16 cellular contexts compared by ENCODE assay signal in genomic region chr16:57637020-57637419, GRCh38. TPM values are rescaled to one million over a fixed set of nuclear protein-coding genes. Genes with fewer than 3 reads are reported as not detected.
DNase-seq lines count a peak whose midpoint lies in the region; ATAC-seq and TF ChIP-seq lines count a peak whose summit lies in the region.
"Had no signal": no experiment of that assay in that cellular context is flagged by ENCODE, and none has a peak within 500 bp of the region (broad histone marks: within the 10 kb centered on the region; RNA-seq: fewer than 3 reads in every experiment).

No MANE protein-coding gene starts in this region.

- H3K9me3 Mint-ChIP-seq in H9: no peaks in the 10 kb centered on the region

- H4K91ac ChIP-seq in H9 (ENCODE audit: insufficient read length, low read depth, low read length): no peak overlapping the region

- no peak overlapping the region for H2AK5ac ChIP-seq in H9 (ENCODE audit: insufficient read length, low read length)

- H3K4me1 Mint-ChIP-seq in H9: peaks cover 12 to 31% of the 10 kb centered on the region in 2 experiments

- H2AFZ ChIP-seq in H9 (ENCODE audit: low read length): no peak overlapping the region

- H3K27me3 ChIP-seq in H9 (ENCODE audit: insufficient read depth, low read length): peaks cover 2% of the 10 kb centered on the region; the same call in 1 of the 2 replicates
- no peaks in the 10 kb centered on the region for H3K27me3 ChIP-seq in lung (ENCODE audit: control insufficient read depth, insufficient read depth)
- H3K27me3 ChIP-seq in skeletal muscle tissue (ENCODE audit: control insufficient read depth in 3 of 3, insufficient read depth in 3 of 3, low read length in 3 of 3): peaks cover 6 to 30% (median 25%) of the 10 kb centered on the region in 3 donors
- no peaks in the 10 kb centered on the region for H3K27me3 ChIP-seq in BE2C

- no peak overlapping the region for H2BK20ac ChIP-seq in H9 (ENCODE audit: low read depth, low read length, poor library complexity, severe bottlenecking)

- H3K79me2 ChIP-seq in H9 (ENCODE audit: insufficient read depth, low read length): no peaks in the 10 kb centered on the region

- H3K27me3 Mint-ChIP-seq in H9 (ENCODE audit: low read depth): peaks cover 42% of the 10 kb centered on the region
- H3K27me3 Mint-ChIP-seq: activated naive CD8-positive, alpha-beta T cell had no signal

- H3K4ac ChIP-seq in H9 (ENCODE audit: low read depth, low read length): no peak overlapping the region

- no peak overlapping the region for H2BK5ac ChIP-seq in H9 (ENCODE audit: insufficient read length, low read length)

- TF ChIP-seq CTCF in H9 (conservative IDR thresholded peaks at IDR 0.05) (no peak), choroid plexus epithelial cell (conservative IDR thresholded peaks at IDR 0.05; ENCODE audit: low read depth, low read length) (no peak), lung (IDR thresholded peaks at IDR 0.05; ENCODE audit: control extremely low read depth, extremely low read depth) (no peak), BE2C (IDR thresholded peaks at IDR 0.05; ENCODE audit: low read depth, low read length) (no peak)

- H3K36me3 Mint-ChIP-seq in H9 (ENCODE audit: insufficient read depth in 1 of 3, low read depth in 3 of 3): no peaks in the 10 kb centered on the region
- H3K36me3 Mint-ChIP-seq: activated naive CD8-positive, alpha-beta T cell had no signal

- H3K79me1 ChIP-seq in H9 (ENCODE audit: insufficient read depth, low read depth, low read length, poor library complexity, severe bottlenecking): no peaks in the 10 kb centered on the region

- H3K4me3 Mint-ChIP-seq in H9: no peak overlapping the region
- H3K4me3 Mint-ChIP-seq: activated naive CD8-positive, alpha-beta T cell had no signal

- no peak overlapping the region for H2BK15ac ChIP-seq in H9 (ENCODE audit: low read depth, low read length)

- DNase-seq in H9 (no peak), choroid plexus epithelial cell (ENCODE audit: low read depth) (peak; percentile 45), lung (ENCODE audit: low spot score) (no peak), HuH-7 (ENCODE audit: low spot score) (no peak), BE2C (no peak)
- DNase-seq: activated CD8-positive, alpha-beta memory T cell treated with anti-CD3 and anti-CD28 coated beads, Interleukin-2, amount 50 U/mL, for 4 hours; WERI-Rb-1 had no signal

- H4K20me1 ChIP-seq in H9 (ENCODE audit: control insufficient read depth, insufficient read depth, insufficient read length): no peaks in the 10 kb centered on the region

- no peak overlapping the region for H3K4me2 ChIP-seq in H9 (ENCODE audit: insufficient read depth, insufficient read length, low read length)

- H3K27ac ChIP-seq in H9 (ENCODE audit: insufficient read length, low read depth, low read length): no peak overlapping the region
- H3K27ac ChIP-seq in lung (ENCODE audit: low read depth in 1 of 2, low read length in 1 of 2): peak overlapping the region; percentile 58 to 59
- peak overlapping the region; percentile 37 for H3K27ac ChIP-seq in skeletal muscle tissue (ENCODE audit: low read depth, low read length)
- H3K27ac ChIP-seq: HL-60, neutrophil, WERI-Rb-1 had no signal

- H2BK12ac ChIP-seq in H9 (ENCODE audit: insufficient read length, low read depth, low read length): no peak overlapping the region

- no CpG with 5 or more reads among the region's 8 CpGs for WGBS in H9 (ENCODE audit: extremely low coverage, insufficient read length, low lambda C conversion rate)
- 46 to 52% methylated on average over 8 of the region's 8 CpGs for WGBS in lung, 2 donors

- H3K36me3 ChIP-seq in lung (ENCODE audit: control insufficient read depth in 2 of 2, insufficient read depth in 2 of 2, low read length in 2 of 2) (no peaks in the 10 kb centered on the region), skeletal muscle tissue (ENCODE audit: control insufficient read depth in 3 of 3, insufficient read depth in 3 of 3, low read length in 3 of 3) (no peaks in the 10 kb centered on the region), BE2C (no peaks in the 10 kb centered on the region)
- H3K36me3 ChIP-seq: neutrophil, WERI-Rb-1 had no signal

- H4K5ac ChIP-seq in H9 (ENCODE audit: insufficient read length, low read depth, low read length): no peak overlapping the region

- H2BK120ac ChIP-seq in H9 (ENCODE audit: low read depth, low read length, poor library complexity, severe bottlenecking): no peak overlapping the region

- ATAC-seq in lung (ENCODE audit: insufficient read depth, low FRiP score): no peak
- no peak for ATAC-seq in GM18868 (IDR thresholded peaks at IDR 0.05; ENCODE audit: unreplicated experiment)
- no peak for ATAC-seq in HG02571 (IDR thresholded peaks at IDR 0.05; ENCODE audit: unreplicated experiment)

- H3K4me3 ChIP-seq in choroid plexus epithelial cell (ENCODE audit: low read depth, low read length) (no peak overlapping the region), lung (no peak overlapping the region), skeletal muscle tissue (ENCODE audit: low read length in 3 of 3) (no peak overlapping the region), BE2C (ENCODE audit: low read depth, low read length) (no peak overlapping the region)

- H3K9ac ChIP-seq in H9 (ENCODE audit: extremely low read depth, insufficient read length, low read length): no peak overlapping the region
- no peak overlapping the region for H3K9ac ChIP-seq in skeletal muscle tissue (ENCODE audit: low read depth in 1 of 3, low read length in 3 of 3)

- H3K27ac Mint-ChIP-seq in H9: no peak overlapping the region
- H3K27ac Mint-ChIP-seq: activated naive CD8-positive, alpha-beta T cell had no signal

- H3K4me1 ChIP-seq in H9 (ENCODE audit: insufficient read depth, low read length): no peaks in the 10 kb centered on the region
- H3K4me1 ChIP-seq in lung (ENCODE audit: control insufficient read depth in 2 of 2, insufficient read depth in 2 of 2, low read length in 2 of 2): peaks cover 0 to 37% of the 10 kb centered on the region in 2 donors
- peaks cover 21 to 48% (median 32%) of the 10 kb centered on the region in 3 donors for H3K4me1 ChIP-seq in skeletal muscle tissue (ENCODE audit: control insufficient read depth in 3 of 3, insufficient read depth in 3 of 3, low read length in 3 of 3)
- peaks cover 5% of the 10 kb centered on the region; the same call in 1 of the 2 replicates for H3K4me1 ChIP-seq in BE2C

- no peak overlapping the region for H3K14ac ChIP-seq in H9 (ENCODE audit: insufficient read depth, low read length)

- no peaks in the 10 kb centered on the region for H3K23me2 ChIP-seq in H9 (ENCODE audit: insufficient read length, low read depth, low read length, poor library complexity, severe bottlenecking)

- H3K23ac ChIP-seq in H9 (ENCODE audit: insufficient read length, low read depth, low read length): no peak overlapping the region

- H3K9me3 ChIP-seq in H9 (ENCODE audit: control insufficient read depth, low read depth, low read length) (no peaks in the 10 kb centered on the region), lung (ENCODE audit: control insufficient read depth in 2 of 2, insufficient read depth in 1 of 2, low read length in 1 of 2) (no peaks in the 10 kb centered on the region), skeletal muscle tissue (ENCODE audit: control insufficient read depth in 3 of 3, low read length in 3 of 3) (no peaks in the 10 kb centered on the region), BE2C (no peaks in the 10 kb centered on the region)
- H3K9me3 ChIP-seq: neutrophil had no signal

- H3K56ac ChIP-seq in H9 (ENCODE audit: insufficient read length, low read depth, low read length): no peak overlapping the region

- no peak overlapping the region for H3T11ph ChIP-seq in H9 (ENCODE audit: low read length)

- H3K18ac ChIP-seq in H9 (ENCODE audit: insufficient read length, low read depth, low read length): peak overlapping the region; percentile 21

- H4K8ac ChIP-seq in H9 (replicated peaks; ENCODE audit: insufficient read length, low read depth, low read length): no peak overlapping the region

RNA-seq across cellular contexts. Expression of gene ADGRG1, which starts 8.6 kb away (rescaled TPM):
- total RNA-seq in H9 (2021): 0.57 and 1.1 TPM in 2 replicates
- 10 to 100 TPM in 1 of 2 donors, 1 to 10 TPM in 1; 8.8 to 74.4 TPM for total RNA-seq in lung
- polyA plus RNA-seq in lung: 10 to 100 TPM; 18.9 to 37.2 TPM
- total RNA-seq in skeletal muscle tissue: 0.52 TPM
- 2.7 TPM for polyA plus RNA-seq in BE2C (2012; ENCODE audit: insufficient read depth, insufficient read length, low read depth)

RNA-seq across cellular contexts. Expression of gene ADGRG3, which starts 31.1 kb away (rescaled TPM):
- total RNA-seq in H9 (2021) (0.46 and 0.64 TPM in 2 replicates), lung (10 to 100 TPM in 1 of 2 donors, 1 to 10 TPM in 1; 3.9 to 14.8 TPM), skeletal muscle tissue (0.52 TPM)
- 10 to 100 TPM in 1 of 2 donors, 1 to 10 TPM in 1; 1.8 to 66.2 TPM for polyA plus RNA-seq in lung
- polyA plus RNA-seq in BE2C (2012; ENCODE audit: insufficient read depth, insufficient read length, low read depth): not detected
- total RNA-seq: frontal cortex, SK-MEL-5 had no signal
- polyA plus RNA-seq: BJ had no signal

RNA-seq across cellular contexts. Expression of gene DRC7, which starts 57.6 kb away (rescaled TPM):
- total RNA-seq in H9 (2021): 0.72 TPM in 1 of 2 replicates, not detected in the other
- 10 to 100 TPM in 1 of 2 donors, 1 to 10 TPM in 1; 8.6 to 10.9 TPM for total RNA-seq in lung
- polyA plus RNA-seq in lung: 1 to 10 TPM; 2.5 to 4.2 TPM
- total RNA-seq in skeletal muscle tissue: not detected
- not detected for polyA plus RNA-seq in BE2C (2012; ENCODE audit: insufficient read depth, insufficient read length, low read depth)
- total RNA-seq: SK-MEL-5 had no signal
- polyA plus RNA-seq: BJ had no signal
